ENCODE assay signal across 25 cellular contexts in the genomic region with DNA sequence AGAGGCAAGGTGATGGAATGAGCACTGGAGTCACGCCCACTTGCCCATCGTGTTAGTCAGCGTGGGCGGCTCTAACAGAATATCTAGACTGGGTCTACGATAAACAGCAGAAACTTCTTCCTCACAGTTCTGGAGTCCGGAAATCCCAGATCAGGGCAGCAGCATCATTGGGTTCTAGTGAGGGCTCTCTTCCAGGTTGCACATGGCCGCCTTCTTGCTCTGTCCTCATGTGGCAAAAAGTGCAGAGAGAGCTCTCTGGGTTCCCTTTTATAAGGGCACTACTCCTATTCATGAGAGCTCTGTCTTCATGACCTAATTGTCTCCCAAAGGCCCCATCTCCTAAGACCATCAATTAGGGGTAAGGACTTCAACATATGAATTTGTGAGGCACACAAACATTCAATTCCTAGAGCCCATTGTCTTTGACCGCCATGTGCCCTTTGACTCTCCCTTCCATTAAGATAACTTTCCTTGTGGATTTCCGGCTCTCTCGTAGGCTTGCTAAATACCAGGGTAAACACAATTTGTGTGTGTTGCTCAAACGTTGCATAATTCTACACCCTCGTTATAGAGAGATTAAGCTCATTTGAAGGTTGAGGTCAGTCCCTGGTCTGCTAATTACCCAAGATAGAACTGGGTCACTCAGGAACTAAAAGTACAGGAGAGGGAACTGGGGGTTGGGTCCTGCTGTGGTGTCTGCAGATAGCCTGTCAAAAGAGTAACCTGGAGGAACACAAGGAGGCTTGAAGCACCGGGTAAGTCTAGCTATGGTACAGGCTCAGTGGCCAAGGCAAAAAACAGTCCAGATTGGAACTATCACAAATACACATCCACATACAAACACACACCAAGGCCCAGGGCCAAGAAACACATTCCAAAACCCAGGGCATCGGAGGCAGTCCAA. TPM values are rescaled to one million over a fixed set of nuclear protein-coding genes. Genes with fewer than 3 reads are reported as not detected.
DNase-seq lines count a peak whose midpoint lies in the region; ATAC-seq and TF ChIP-seq lines count a peak whose summit lies in the region.
"Had no signal": no experiment of that assay in that cellular context is flagged by ENCODE, and none has a peak within 500 bp of the region (broad histone marks: within the 10 kb centered on the region; RNA-seq: fewer than 3 reads in every experiment).

No MANE protein-coding gene starts in this region.

- H3K36me3 Mint-ChIP-seq in stimulated activated naive B cell treated with anti-CD40 and anti-IgM and Interleukin-4, amounts not matched to agents 10 μg/mL and 1 μg/mL and 100 μg/mL, for 72 hours = no peaks in the 10 kb centered on the region
- H3K36me3 Mint-ChIP-seq in activated CD4-positive, alpha-beta T cell treated with anti-CD3 and anti-CD28 coated beads, Interleukin-2, amount 10 ng/mL, durations not matched to agents 24 days and 14 days (ENCODE audit: low read depth) = no peaks in the 10 kb centered on the region
- H3K36me3 Mint-ChIP-seq in HFFc6 (ENCODE audit: low read depth) = no peaks in the 10 kb centered on the region
- H3K36me3 Mint-ChIP-seq: activated naive CD8-positive, alpha-beta T cell; neural progenitor cell had no signal

- intact Hi-C loops in activated CD4-positive, alpha-beta T cell treated with anti-CD3 and anti-CD28 coated beads, Interleukin-2, amount 10 ng/mL, durations not matched to agents 24 days and 14 days (cut with micrococcal nuclease) = loop anchor here (10.0 kb wide), 1 partner anchor 55 kb away; no protein-coding TSS in a partner anchor

- H3K27ac Mint-ChIP-seq in stimulated activated naive B cell treated with anti-CD40 and anti-IgM and Interleukin-4, amounts not matched to agents 10 μg/mL and 1 μg/mL and 100 μg/mL, for 72 hours = peak overlapping the region; percentile 31
- H3K27ac Mint-ChIP-seq in activated CD4-positive, alpha-beta T cell treated with anti-CD3 and anti-CD28 coated beads, Interleukin-2, amount 10 ng/mL, durations not matched to agents 24 days and 14 days = no peak overlapping the region
- H3K27ac Mint-ChIP-seq in HFFc6 = no peak overlapping the region
- H3K27ac Mint-ChIP-seq: activated naive CD8-positive, alpha-beta T cell; activated T-cell treated with anti-CD3 and anti-CD28 coated beads, Interleukin-2, amount 50 U/mL, for 72 hours; neural progenitor cell; stimulated activated naive CD8-positive, alpha-beta T cell treated with anti-CD3 and anti-CD28 coated beads, Interleukin-15, Interleukin-2, amounts not matched to agents 100 ng/mL and 50 ng/mL, for 24 hours had no signal

- no peaks in the 10 kb centered on the region for H3K4me1 ChIP-seq in foreskin keratinocyte
- H3K4me1 ChIP-seq: neural progenitor cell, psoas muscle had no signal

- H3K27ac ChIP-seq in foreskin keratinocyte = no peak overlapping the region
- H3K27ac ChIP-seq: 22Rv1, brain microvascular endothelial cell, KMS-11, neural progenitor cell, psoas muscle, upper lobe of left lung had no signal

- H3K4me3 Mint-ChIP-seq in stimulated activated naive B cell treated with anti-CD40 and anti-IgM and Interleukin-4, amounts not matched to agents 10 μg/mL and 1 μg/mL and 100 μg/mL, for 72 hours = no peak overlapping the region
- no peak overlapping the region for H3K4me3 Mint-ChIP-seq in activated CD4-positive, alpha-beta T cell treated with anti-CD3 and anti-CD28 coated beads, Interleukin-2, amount 10 ng/mL, durations not matched to agents 24 days and 14 days
- H3K4me3 Mint-ChIP-seq in HFFc6 = no peak overlapping the region
- H3K4me3 Mint-ChIP-seq: activated naive CD8-positive, alpha-beta T cell; activated T-cell treated with anti-CD3 and anti-CD28 coated beads, Interleukin-2, amount 50 U/mL, for 72 hours; neural progenitor cell; stimulated activated naive CD8-positive, alpha-beta T cell treated with anti-CD3 and anti-CD28 coated beads, Interleukin-15, Interleukin-2, amounts not matched to agents 100 ng/mL and 50 ng/mL, for 24 hours had no signal

- peak; percentile 23 for ATAC-seq in foreskin keratinocyte
- no peak for ATAC-seq in stimulated activated naive B cell treated with anti-CD40 and anti-IgM and Interleukin-4, amounts not matched to agents 10 μg/mL and 1 μg/mL and 100 μg/mL, for 72 hours (replicated peaks)
- ATAC-seq: activated T-cell treated with anti-CD3 and anti-CD28 coated beads, Interleukin-2, amount 50 U/mL, for 72 hours; psoas muscle; SK-N-SH treated with all-trans-retinoic acid at 6 μM for 48 hours had no signal

- TF ChIP-seq CTCF in foreskin keratinocyte (conservative IDR thresholded peaks at IDR 0.05) = no peak
- TF ChIP-seq CTCF in HFFc6 (IDR thresholded peaks at IDR 0.05) = no peak

- DNase-seq in NCI-H748 (lab: John Stamatoyannopoulos, UW; ENCODE audit: unreplicated experiment) (peak; percentile 24), NCI-H748 treated with DMSO at 0.1 percent for 48 hours (lab: John Stamatoyannopoulos, UW) (no peak), NOMO-1 treated with dmso at 0.1 percent for 144 hours (lab: John Stamatoyannopoulos, UW; ENCODE audit: unreplicated experiment) (peak; percentile 62), foreskin keratinocyte (no peak), SHP77 treated with DMSO at 0.1 percent for 48 hours (lab: John Stamatoyannopoulos, UW) (no peak), HFFc6 (no peak)
- DNase-seq in stimulated activated naive B cell treated with anti-CD40 and anti-IgM and Interleukin-4, amounts not matched to agents 10 μg/mL and 1 μg/mL and 100 μg/mL, for 72 hours = no peak
- no peak for DNase-seq in activated CD4-positive, alpha-beta T cell treated with anti-CD3 and anti-CD28 coated beads, Interleukin-2, amount 10 ng/mL, durations not matched to agents 24 days and 14 days
- DNase-seq: activated T-cell treated with anti-CD3 and anti-CD28 coated beads, Interleukin-2, amount 50 U/mL, for 72 hours; brain microvascular endothelial cell; DND-41; NCI-H1694; NCI-H2171 treated with DMSO at 0.1 percent for 48 hours; NCI-H82; psoas muscle; small intestine; stimulated activated CD4-positive, alpha-beta T cell treated with anti-CD3 and anti-CD28 coated beads, Interleukin-2, amount 100 ng/mL, for 48 hours; T-helper 9 cell had no signal

- H3K27me3 Mint-ChIP-seq in stimulated activated naive B cell treated with anti-CD40 and anti-IgM and Interleukin-4, amounts not matched to agents 10 μg/mL and 1 μg/mL and 100 μg/mL, for 72 hours = no peaks in the 10 kb centered on the region
- peaks cover 41% of the 10 kb centered on the region for H3K27me3 Mint-ChIP-seq in activated CD4-positive, alpha-beta T cell treated with anti-CD3 and anti-CD28 coated beads, Interleukin-2, amount 10 ng/mL, durations not matched to agents 24 days and 14 days
- H3K27me3 Mint-ChIP-seq in HFFc6 (ENCODE audit: insufficient read depth) = peaks cover 28% of the 10 kb centered on the region
- H3K27me3 Mint-ChIP-seq: activated naive CD8-positive, alpha-beta T cell had no signal

- peaks cover 31 to 54% of the 10 kb centered on the region in 2 donors for H3K4me1 Mint-ChIP-seq in stimulated activated naive B cell treated with anti-CD40 and anti-IgM and Interleukin-4, amounts not matched to agents 10 μg/mL and 1 μg/mL and 100 μg/mL, for 72 hours
- no peaks in the 10 kb centered on the region for H3K4me1 Mint-ChIP-seq in activated CD4-positive, alpha-beta T cell treated with anti-CD3 and anti-CD28 coated beads, Interleukin-2, amount 10 ng/mL, durations not matched to agents 24 days and 14 days
- peaks cover 7% of the 10 kb centered on the region; the same call in 1 of the 2 replicates for H3K4me1 Mint-ChIP-seq in HFFc6 (ENCODE audit: low read depth)
- H3K4me1 Mint-ChIP-seq: neural progenitor cell had no signal

- no peaks in the 10 kb centered on the region for H3K9me3 Mint-ChIP-seq in stimulated activated naive B cell treated with anti-CD40 and anti-IgM and Interleukin-4, amounts not matched to agents 10 μg/mL and 1 μg/mL and 100 μg/mL, for 72 hours
- no peaks in the 10 kb centered on the region for H3K9me3 Mint-ChIP-seq in activated CD4-positive, alpha-beta T cell treated with anti-CD3 and anti-CD28 coated beads, Interleukin-2, amount 10 ng/mL, durations not matched to agents 24 days and 14 days
- H3K9me3 Mint-ChIP-seq in HFFc6 = no peaks in the 10 kb centered on the region
- H3K9me3 Mint-ChIP-seq: activated T-cell treated with anti-CD3 and anti-CD28 coated beads, Interleukin-2, amount 50 U/mL, for 72 hours; stimulated activated naive CD8-positive, alpha-beta T cell treated with anti-CD3 and anti-CD28 coated beads, Interleukin-15, Interleukin-2, amounts not matched to agents 100 ng/mL and 50 ng/mL, for 24 hours had no signal

- H3K27me3 ChIP-seq in foreskin keratinocyte = no peaks in the 10 kb centered on the region
- H3K27me3 ChIP-seq: brain microvascular endothelial cell, neural progenitor cell, upper lobe of left lung had no signal

RNA-seq across cellular contexts. Expression of gene USP6NL, which starts 28.7 kb away (rescaled TPM):
- total RNA-seq in foreskin keratinocyte = 12.5 and 13.1 TPM in 2 replicates
- 5.0 and 5.1 TPM in 2 replicates for polyA plus RNA-seq in foreskin keratinocyte
- 0.83 and 0.84 TPM in 2 replicates for total RNA-seq in activated CD4-positive, alpha-beta T cell treated with anti-CD3 and anti-CD28 coated beads, Interleukin-2, amount 10 ng/mL, durations not matched to agents 24 days and 14 days
- 10 to 100 TPM in 5 of 6 experiments, 1 to 10 TPM in 1; 9.8 to 13.3 (median 11.8) TPM for total RNA-seq in HFFc6 (2021; fragmentation: NEBNext Ultra II Directional; extraction: Animal tissue kit (Norgen Biotek cat#: 25700))

Comparison
In these comparisons a context has a peak if more than half of its experiments do, and no peak if none do; other contexts are left out.
1. DNase-seq: peak in NCI-H748 (single experiment) and NOMO-1 treated with dmso at 0.1 percent for 144 hours (single experiment); none in NCI-H748 treated with DMSO at 0.1 percent for 48 hours (single experiment), foreskin keratinocyte (0 of 2), stimulated activated naive B cell treated with anti-CD40 and anti-IgM and Interleukin-4, amounts not matched to agents 10 μg/mL and 1 μg/mL and 100 μg/mL, for 72 hours (single experiment), SHP77 treated with DMSO at 0.1 percent for 48 hours (single experiment), activated CD4-positive, alpha-beta T cell treated with anti-CD3 and anti-CD28 coated beads, Interleukin-2, amount 10 ng/mL, durations not matched to agents 24 days and 14 days (single experiment) and HFFc6 (single experiment).